Comparison of ENCODE assay signal across 11 cellular contexts in the genomic region with DNA sequence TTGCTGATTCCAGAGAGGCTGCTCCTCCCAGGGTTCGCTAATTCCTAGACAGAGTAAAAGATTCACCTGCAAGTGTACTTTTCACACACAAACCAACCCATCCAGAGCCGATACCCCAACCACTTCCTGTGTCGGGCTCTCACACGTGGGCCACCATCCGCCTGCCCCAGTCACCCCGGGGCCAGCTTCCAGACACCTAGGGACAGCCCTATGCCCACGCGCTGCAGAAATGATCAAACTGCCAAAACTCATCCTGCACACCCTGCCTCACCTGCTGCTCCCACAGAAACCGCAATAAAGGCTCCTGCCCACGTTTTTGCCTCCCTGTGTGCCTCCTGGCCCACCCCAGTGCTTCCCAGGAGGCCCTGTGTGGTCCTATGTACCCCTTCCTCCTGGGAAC. TPM values are rescaled to one million over a fixed set of nuclear protein-coding genes. Genes with fewer than 3 reads are reported as not detected.
DNase-seq lines count a peak whose midpoint lies in the region; ATAC-seq and TF ChIP-seq lines count a peak whose summit lies in the region.
"Had no signal": no experiment of that assay in that cellular context is flagged by ENCODE, and none has a peak within 500 bp of the region (broad histone marks: within the 10 kb centered on the region; RNA-seq: fewer than 3 reads in every experiment).

No MANE protein-coding gene starts in this region.

- 83 to 97% (median 87%) methylated on average over 9 to 10 of the region's 10 CpGs for WGBS in stomach, 5 donors

- no peak overlapping the region for H3K4me3 ChIP-seq in stomach
- H3K4me3 ChIP-seq: GM23248 had no signal

- no peak overlapping the region for H3K27ac ChIP-seq in stomach
- H3K27ac ChIP-seq: GM23248 had no signal

- peaks cover 0 to 6% (median 2%) of the 10 kb centered on the region in 4 donors for H3K4me1 ChIP-seq in stomach

- CTCF ChIA-PET in activated naive CD4-positive, alpha-beta T cell treated with anti-CD3 and anti-CD28 coated beads, Interleukin-2, amount 10 ng/mL, durations not matched to agents 7 days and 5 days (lab: Charles Lee) = interaction anchor here (1.6 kb wide), 1 partner anchor 21 kb away, joined by 4 read pairs; no protein-coding TSS in a partner anchor

- peak; percentile 10 for DNase-seq in activated T-helper 1 cell treated with Interleukin-2 at 50 U/mL for 16 hours (ENCODE audit: low read depth)
- DNase-seq in activated T-helper 1 cell treated with anti-CD3 and anti-CD28 coated beads, Interleukin-12 subunit alpha, Interleukin-12 subunit beta, Interleukin-2, Interleukin-4 antibody, amounts not matched to agents 30 ng/mL and 10 ng/mL and 1 ng/mL, durations not matched to agents 14 hours and 24 hours and 36 hours (ENCODE audit: low spot score) = no peak
- peak; percentile 62 for DNase-seq in activated naive CD4-positive, alpha-beta T cell treated with anti-CD3 and anti-CD28 coated beads, Interleukin-2, amount 10 ng/mL, durations not matched to agents 7 days and 5 days
- peak; percentile 19 for DNase-seq in sciatic nerve (ENCODE audit: low spot score)
- peak; percentile 22 for DNase-seq in stomach
- DNase-seq in NCI-H1436 treated with DMSO at 0.1 percent for 48 hours (lab: John Stamatoyannopoulos, UW) = no peak
- no peak for DNase-seq in glomerular visceral epithelial cell (ENCODE audit: extremely low spot score)
- no peak for DNase-seq in NCI-H2029 (lab: John Stamatoyannopoulos, UW)
- DNase-seq: GM23248, NCI-H2171 had no signal

- no peak for TF ChIP-seq EP300 in stomach (IDR thresholded peaks at IDR 0.05)

- no peak for ATAC-seq in sciatic nerve

- no peaks in the 10 kb centered on the region for H3K9me3 ChIP-seq in stomach

- H3K36me3 Mint-ChIP-seq in activated T-helper 1 cell treated with anti-CD3 and anti-CD28 coated beads, Interleukin-12 subunit alpha, Interleukin-12 subunit beta, Interleukin-2, Interleukin-4 antibody, amounts not matched to agents 30 ng/mL and 10 ng/mL and 1 ng/mL, durations not matched to agents 14 hours and 24 hours and 36 hours (ENCODE audit: low read depth) = no peaks in the 10 kb centered on the region
- H3K36me3 Mint-ChIP-seq in activated naive CD4-positive, alpha-beta T cell treated with anti-CD3 and anti-CD28 coated beads, Interleukin-2, amount 10 ng/mL, durations not matched to agents 7 days and 5 days = no peaks in the 10 kb centered on the region

- TF ChIP-seq POLR2A in stomach (IDR thresholded peaks at IDR 0.05) = no peak

- H3K9me3 Mint-ChIP-seq in activated T-helper 1 cell treated with anti-CD3 and anti-CD28 coated beads, Interleukin-12 subunit alpha, Interleukin-12 subunit beta, Interleukin-2, Interleukin-4 antibody, amounts not matched to agents 30 ng/mL and 10 ng/mL and 1 ng/mL, durations not matched to agents 14 hours and 24 hours and 36 hours = no peaks in the 10 kb centered on the region
- no peaks in the 10 kb centered on the region for H3K9me3 Mint-ChIP-seq in activated naive CD4-positive, alpha-beta T cell treated with anti-CD3 and anti-CD28 coated beads, Interleukin-2, amount 10 ng/mL, durations not matched to agents 7 days and 5 days
- H3K9me3 Mint-ChIP-seq: nephron had no signal

- H3K27ac Mint-ChIP-seq in activated T-helper 1 cell treated with anti-CD3 and anti-CD28 coated beads, Interleukin-12 subunit alpha, Interleukin-12 subunit beta, Interleukin-2, Interleukin-4 antibody, amounts not matched to agents 30 ng/mL and 10 ng/mL and 1 ng/mL, durations not matched to agents 14 hours and 24 hours and 36 hours = no peak overlapping the region
- no peak overlapping the region for H3K27ac Mint-ChIP-seq in activated naive CD4-positive, alpha-beta T cell treated with anti-CD3 and anti-CD28 coated beads, Interleukin-2, amount 10 ng/mL, durations not matched to agents 7 days and 5 days
- H3K27ac Mint-ChIP-seq: nephron had no signal

- no peak for TF ChIP-seq CTCF in stomach (IDR thresholded peaks at IDR 0.05)

- H3K27me3 Mint-ChIP-seq in activated T-helper 1 cell treated with anti-CD3 and anti-CD28 coated beads, Interleukin-12 subunit alpha, Interleukin-12 subunit beta, Interleukin-2, Interleukin-4 antibody, amounts not matched to agents 30 ng/mL and 10 ng/mL and 1 ng/mL, durations not matched to agents 14 hours and 24 hours and 36 hours (ENCODE audit: insufficient read depth) = peaks cover 21% of the 10 kb centered on the region
- peaks cover 35% of the 10 kb centered on the region for H3K27me3 Mint-ChIP-seq in activated naive CD4-positive, alpha-beta T cell treated with anti-CD3 and anti-CD28 coated beads, Interleukin-2, amount 10 ng/mL, durations not matched to agents 7 days and 5 days

- intact Hi-C loops in activated T-helper 1 cell treated with anti-CD3 and anti-CD28 coated beads, Interleukin-12 subunit alpha, Interleukin-12 subunit beta, Interleukin-2, Interleukin-4 antibody, amounts not matched to agents 30 ng/mL and 10 ng/mL and 1 ng/mL, durations not matched to agents 14 hours and 24 hours and 36 hours (cut with micrococcal nuclease) = no loop called here
- intact Hi-C loops in sciatic nerve (cut with DNase I) (no loop called here), stomach (cut with DNase I; ENCODE audit: low total_unique reads) (no loop called here)

- H3K4me1 Mint-ChIP-seq in activated T-helper 1 cell treated with anti-CD3 and anti-CD28 coated beads, Interleukin-12 subunit alpha, Interleukin-12 subunit beta, Interleukin-2, Interleukin-4 antibody, amounts not matched to agents 30 ng/mL and 10 ng/mL and 1 ng/mL, durations not matched to agents 14 hours and 24 hours and 36 hours (ENCODE audit: low read depth) = peaks cover 18% of the 10 kb centered on the region
- H3K4me1 Mint-ChIP-seq in activated naive CD4-positive, alpha-beta T cell treated with anti-CD3 and anti-CD28 coated beads, Interleukin-2, amount 10 ng/mL, durations not matched to agents 7 days and 5 days = peaks cover 16% of the 10 kb centered on the region

- H3K4me3 Mint-ChIP-seq in activated T-helper 1 cell treated with anti-CD3 and anti-CD28 coated beads, Interleukin-12 subunit alpha, Interleukin-12 subunit beta, Interleukin-2, Interleukin-4 antibody, amounts not matched to agents 30 ng/mL and 10 ng/mL and 1 ng/mL, durations not matched to agents 14 hours and 24 hours and 36 hours = no peak overlapping the region
- no peak overlapping the region for H3K4me3 Mint-ChIP-seq in activated naive CD4-positive, alpha-beta T cell treated with anti-CD3 and anti-CD28 coated beads, Interleukin-2, amount 10 ng/mL, durations not matched to agents 7 days and 5 days
- H3K4me3 Mint-ChIP-seq: nephron had no signal

- H3K36me3 ChIP-seq in stomach = peaks cover 0 to 40% (median 9%) of the 10 kb centered on the region in 4 donors

- no peaks in the 10 kb centered on the region for H3K27me3 ChIP-seq in stomach

RNA-seq across cellular contexts. Expression of a gene that starts 59.5 kb away (rescaled TPM):
- total RNA-seq in activated T-helper 1 cell treated with anti-CD3 and anti-CD28 coated beads, Interleukin-12 subunit alpha, Interleukin-12 subunit beta, Interleukin-2, Interleukin-4 antibody, amounts not matched to agents 30 ng/mL and 10 ng/mL and 1 ng/mL, durations not matched to agents 14 hours and 24 hours and 36 hours = 32.1 and 35.4 TPM in 2 replicates
- 21.2 TPM for total RNA-seq in sciatic nerve
- total RNA-seq in stomach = 10 to 100 TPM in 2 of 5 donors, 1 to 10 TPM in 3; 4.0 to 92.7 (median 7.8) TPM
- polyA plus RNA-seq in stomach = 10 to 100 TPM; 36.2 to 48.4 (median 39.4) TPM

Comparison
In these comparisons a context has a peak if more than half of its experiments do, and no peak if none do; other contexts are left out.
1. DNase-seq: peak in activated T-helper 1 cell treated with Interleukin-2 at 50 U/mL for 16 hours (single experiment), activated naive CD4-positive, alpha-beta T cell treated with anti-CD3 and anti-CD28 coated beads, Interleukin-2, amount 10 ng/mL, durations not matched to agents 7 days and 5 days (single experiment), sciatic nerve (single experiment) and stomach (single experiment); none in activated T-helper 1 cell treated with anti-CD3 and anti-CD28 coated beads, Interleukin-12 subunit alpha, Interleukin-12 subunit beta, Interleukin-2, Interleukin-4 antibody, amounts not matched to agents 30 ng/mL and 10 ng/mL and 1 ng/mL, durations not matched to agents 14 hours and 24 hours and 36 hours (single experiment), NCI-H1436 treated with DMSO at 0.1 percent for 48 hours (single experiment), glomerular visceral epithelial cell (single experiment) and NCI-H2029 (single experiment).